ENCODE assay signal across 16 cellular contexts in the genomic region with DNA sequence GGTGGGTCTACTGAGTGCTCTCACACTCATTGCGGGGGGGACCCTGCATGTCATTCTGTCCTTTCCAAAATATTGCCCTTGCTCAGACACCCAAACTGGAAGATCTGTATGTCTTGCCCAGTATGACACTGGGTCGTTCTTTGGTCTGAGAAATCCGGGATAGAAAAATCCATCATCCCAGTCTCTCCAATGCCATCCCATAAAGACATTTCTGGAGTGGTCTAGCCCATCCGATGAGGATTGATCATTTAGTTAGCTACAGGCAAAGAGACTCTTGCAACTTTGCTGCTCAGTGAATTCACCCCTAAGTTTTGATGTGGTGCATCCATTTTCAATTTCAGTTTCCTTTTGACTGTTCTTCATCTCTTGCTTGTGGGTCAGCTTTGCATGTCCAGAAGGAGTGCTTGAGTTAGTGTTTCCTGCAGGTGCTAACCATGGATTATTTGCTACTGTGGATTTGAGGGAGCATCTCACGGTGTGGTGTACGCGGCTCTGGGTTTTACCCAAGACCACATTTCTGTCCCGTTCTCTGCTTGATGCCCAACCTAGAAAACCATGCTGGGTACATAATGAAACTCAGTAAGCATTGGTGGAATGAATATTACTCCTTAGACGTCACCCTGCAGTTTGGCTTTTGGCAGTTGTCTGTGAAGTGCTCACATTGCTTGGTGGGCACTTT.
DNase-seq lines count a peak whose midpoint lies in the region; ATAC-seq and TF ChIP-seq lines count a peak whose summit lies in the region.
"Had no signal": no experiment of that assay in that cellular context is flagged by ENCODE, and none has a peak within 500 bp of the region (broad histone marks: within the 10 kb centered on the region; RNA-seq: fewer than 3 reads in every experiment).

No MANE protein-coding gene starts in this region.

- no peak overlapping the region for H3K4me3 Mint-ChIP-seq in activated naive CD8-positive, alpha-beta T cell treated with anti-CD3 and anti-CD28 coated beads, Interleukin-2, amount 10 ng/mL, durations not matched to agents 7 days and 5 days
- H3K4me3 Mint-ChIP-seq in activated naive CD8-positive, alpha-beta T cell treated with anti-CD3 and anti-CD28 coated beads for 36 hours = no peak overlapping the region
- H3K4me3 Mint-ChIP-seq in WTC11 = no peak overlapping the region
- H3K4me3 Mint-ChIP-seq: stimulated activated naive CD8-positive, alpha-beta T cell treated with anti-CD3 and anti-CD28 coated beads, Interleukin-15, Interleukin-2, amounts not matched to agents 100 ng/mL and 50 ng/mL, for 24 hours had no signal

- no peaks in the 10 kb centered on the region for H3K36me3 Mint-ChIP-seq in activated naive CD8-positive, alpha-beta T cell treated with anti-CD3 and anti-CD28 coated beads, Interleukin-2, amount 10 ng/mL, durations not matched to agents 7 days and 5 days
- no peaks in the 10 kb centered on the region for H3K36me3 Mint-ChIP-seq in activated naive CD8-positive, alpha-beta T cell treated with anti-CD3 and anti-CD28 coated beads for 36 hours
- H3K36me3 Mint-ChIP-seq in WTC11 = no peaks in the 10 kb centered on the region

- no peak for TF ChIP-seq CTCF in esophagus muscularis mucosa (IDR thresholded peaks at IDR 0.05)
- no peak for TF ChIP-seq CTCF in WTC11 (IDR thresholded peaks at IDR 0.05)

- peaks cover 0 to 26% (median 0%) of the 10 kb centered on the region in 4 donors for H3K27me3 ChIP-seq in esophagus muscularis mucosa
- H3K27me3 ChIP-seq: neutrophil had no signal

- H3K36me3 ChIP-seq in esophagus muscularis mucosa = no peaks in the 10 kb centered on the region
- H3K36me3 ChIP-seq: breast epithelium, neutrophil had no signal

- DNase-seq in activated naive CD8-positive, alpha-beta T cell treated with anti-CD3 and anti-CD28 coated beads, Interleukin-2, amount 10 ng/mL, durations not matched to agents 7 days and 5 days = no peak
- DNase-seq in activated naive CD8-positive, alpha-beta T cell treated with anti-CD3 and anti-CD28 coated beads for 36 hours = no peak
- DNase-seq in esophagus muscularis mucosa (ENCODE audit: extremely low spot score) = peak; percentile 87
- DNase-seq in WTC11 (ENCODE audit: low spot score) = no peak
- DNase-seq in substantia nigra (lab: John Stamatoyannopoulos, UW) = no peak
- DNase-seq: ACHN; activated CD8-positive, alpha-beta memory T cell treated with anti-CD3 and anti-CD28 coated beads, Interleukin-2, amount 50 U/mL, for 48 hours; left cardiac atrium; NCI-H69; stimulated activated CD4-positive, alpha-beta T cell treated with anti-CD3 and anti-CD28 coated beads, Interleukin-15, amount 100 ng/mL, for 24 hours had no signal

- 91% methylated on average over 9 of the region's 9 CpGs for WGBS in esophagus muscularis mucosa

- H3K4me1 Mint-ChIP-seq in activated naive CD8-positive, alpha-beta T cell treated with anti-CD3 and anti-CD28 coated beads, Interleukin-2, amount 10 ng/mL, durations not matched to agents 7 days and 5 days = peaks cover 9% of the 10 kb centered on the region
- H3K4me1 Mint-ChIP-seq in activated naive CD8-positive, alpha-beta T cell treated with anti-CD3 and anti-CD28 coated beads for 36 hours = peaks cover 2% of the 10 kb centered on the region
- H3K4me1 Mint-ChIP-seq in WTC11 = no peaks in the 10 kb centered on the region

- H3K27me3 Mint-ChIP-seq in activated naive CD8-positive, alpha-beta T cell treated with anti-CD3 and anti-CD28 coated beads, Interleukin-2, amount 10 ng/mL, durations not matched to agents 7 days and 5 days = peaks cover 4% of the 10 kb centered on the region
- H3K27me3 Mint-ChIP-seq in activated naive CD8-positive, alpha-beta T cell treated with anti-CD3 and anti-CD28 coated beads for 36 hours = no peaks in the 10 kb centered on the region
- H3K27me3 Mint-ChIP-seq in WTC11 (ENCODE audit: low read depth) = no peaks in the 10 kb centered on the region

- POLR2A ChIA-PET in activated naive CD8-positive, alpha-beta T cell treated with anti-CD3 and anti-CD28 coated beads, Interleukin-2, amount 10 ng/mL, durations not matched to agents 7 days and 5 days (lab: Charles Lee) = no interaction called here
- POLR2A ChIA-PET in WTC11 (lab: Charles Lee) = no interaction called here

- H3K27ac Mint-ChIP-seq in activated naive CD8-positive, alpha-beta T cell treated with anti-CD3 and anti-CD28 coated beads, Interleukin-2, amount 10 ng/mL, durations not matched to agents 7 days and 5 days = no peak overlapping the region
- H3K27ac Mint-ChIP-seq in activated naive CD8-positive, alpha-beta T cell treated with anti-CD3 and anti-CD28 coated beads for 36 hours = no peak overlapping the region
- H3K27ac Mint-ChIP-seq in WTC11 = no peak overlapping the region
- H3K27ac Mint-ChIP-seq: stimulated activated naive CD8-positive, alpha-beta T cell treated with anti-CD3 and anti-CD28 coated beads, Interleukin-15, Interleukin-2, amounts not matched to agents 100 ng/mL and 50 ng/mL, for 24 hours had no signal

- CTCF ChIA-PET in WTC11 (lab: Charles Lee) = no interaction called here

- TF ChIP-seq EP300 in esophagus muscularis mucosa (IDR thresholded peaks at IDR 0.05) = no peak

- TF ChIP-seq POLR2A in esophagus muscularis mucosa (IDR thresholded peaks at IDR 0.05; ENCODE audit: low read depth) = no peak

- peaks cover 2% of the 10 kb centered on the region for H3K9me3 Mint-ChIP-seq in activated naive CD8-positive, alpha-beta T cell treated with anti-CD3 and anti-CD28 coated beads, Interleukin-2, amount 10 ng/mL, durations not matched to agents 7 days and 5 days
- H3K9me3 Mint-ChIP-seq in activated naive CD8-positive, alpha-beta T cell treated with anti-CD3 and anti-CD28 coated beads for 36 hours = no peaks in the 10 kb centered on the region
- no peaks in the 10 kb centered on the region for H3K9me3 Mint-ChIP-seq in WTC11
- H3K9me3 Mint-ChIP-seq: stimulated activated naive CD8-positive, alpha-beta T cell treated with anti-CD3 and anti-CD28 coated beads, Interleukin-15, Interleukin-2, amounts not matched to agents 100 ng/mL and 50 ng/mL, for 24 hours had no signal

- H3K4me3 ChIP-seq in esophagus muscularis mucosa = no peak overlapping the region
- H3K4me3 ChIP-seq: breast epithelium had no signal

- peak; percentile 72 for ATAC-seq in activated naive CD8-positive, alpha-beta T cell treated with anti-CD3 and anti-CD28 coated beads, Interleukin-2, amount 10 ng/mL, durations not matched to agents 7 days and 5 days (ENCODE audit: low read depth)
- ATAC-seq in GM21717 (IDR thresholded peaks at IDR 0.05; ENCODE audit: unreplicated experiment) (peak; percentile 81), HG03139 (IDR thresholded peaks at IDR 0.05; ENCODE audit: unreplicated experiment) (peak; percentile 84), WTC11 (no peak), SK-N-SH treated with all-trans-retinoic acid at 6 μM for 48 hours (no peak)
- ATAC-seq: left cardiac atrium had no signal

- intact Hi-C loops in esophagus muscularis mucosa (cut with DNase I) = no loop called here

- H3K9me3 ChIP-seq in esophagus muscularis mucosa = no peaks in the 10 kb centered on the region
- H3K9me3 ChIP-seq: breast epithelium, neutrophil had no signal

- H3K27ac ChIP-seq in esophagus muscularis mucosa (replicated peaks in 1 of 4) (no peak overlapping the region), substantia nigra (ENCODE audit: low read depth, low read length, poor library complexity, severe bottlenecking) (no peak overlapping the region)
- H3K27ac ChIP-seq: breast epithelium, neutrophil had no signal

- H3K4me1 ChIP-seq in esophagus muscularis mucosa = no peaks in the 10 kb centered on the region
- H3K4me1 ChIP-seq: breast epithelium had no signal

TF ChIP-seq in WTC11, 78 proteins besides CTCF, POLR2A, EP300 and RAD21:
- no peak for TF ChIP-seq ELF4 (CRISPR knock-in tag; IDR thresholded peaks at IDR 0.05; ENCODE audit: low read depth)
- TF ChIP-seq MYBL2 (CRISPR knock-in tag; IDR thresholded peaks at IDR 0.05) = no peak

TF ChIP-seq in SK-N-SH treated with all-trans-retinoic acid at 6 μM for 48 hours, 23 proteins besides CTCF, POLR2A, EP300 and RAD21 (continues in another document):
- TF ChIP-seq TCF4 (CRISPR knock-in tag; IDR thresholded peaks at IDR 0.05; ENCODE audit: borderline replicate concordance) (no peak), ZNF565 (CRISPR knock-in tag; conservative IDR thresholded peaks at IDR 0.05; ENCODE audit: low read depth) (no peak), ZFP30 (CRISPR knock-in tag; IDR thresholded peaks at IDR 0.05) (no peak), ZFP3 (CRISPR knock-in tag; IDR thresholded peaks at IDR 0.05) (no peak), CSRNP3 (CRISPR knock-in tag; IDR thresholded peaks at IDR 0.05) (no peak), ISL1 (CRISPR knock-in tag; IDR thresholded peaks at IDR 0.05) (no peak), ZNF70 (CRISPR knock-in tag; IDR thresholded peaks at IDR 0.05) (no peak), CSDC2 (CRISPR knock-in tag; IDR thresholded peaks at IDR 0.05) (no peak)

Comparison
In these comparisons a context has a peak if more than half of its experiments do, and no peak if none do; other contexts are left out.
1. ATAC-seq: peak in activated naive CD8-positive, alpha-beta T cell treated with anti-CD3 and anti-CD28 coated beads, Interleukin-2, amount 10 ng/mL, durations not matched to agents 7 days and 5 days (single experiment), GM21717 (single experiment) and HG03139 (single experiment); none in WTC11 (single experiment) and SK-N-SH treated with all-trans-retinoic acid at 6 μM for 48 hours (single experiment).